Comparison of ENCODE assay signal across 1 cellular context in the genomic region with DNA sequence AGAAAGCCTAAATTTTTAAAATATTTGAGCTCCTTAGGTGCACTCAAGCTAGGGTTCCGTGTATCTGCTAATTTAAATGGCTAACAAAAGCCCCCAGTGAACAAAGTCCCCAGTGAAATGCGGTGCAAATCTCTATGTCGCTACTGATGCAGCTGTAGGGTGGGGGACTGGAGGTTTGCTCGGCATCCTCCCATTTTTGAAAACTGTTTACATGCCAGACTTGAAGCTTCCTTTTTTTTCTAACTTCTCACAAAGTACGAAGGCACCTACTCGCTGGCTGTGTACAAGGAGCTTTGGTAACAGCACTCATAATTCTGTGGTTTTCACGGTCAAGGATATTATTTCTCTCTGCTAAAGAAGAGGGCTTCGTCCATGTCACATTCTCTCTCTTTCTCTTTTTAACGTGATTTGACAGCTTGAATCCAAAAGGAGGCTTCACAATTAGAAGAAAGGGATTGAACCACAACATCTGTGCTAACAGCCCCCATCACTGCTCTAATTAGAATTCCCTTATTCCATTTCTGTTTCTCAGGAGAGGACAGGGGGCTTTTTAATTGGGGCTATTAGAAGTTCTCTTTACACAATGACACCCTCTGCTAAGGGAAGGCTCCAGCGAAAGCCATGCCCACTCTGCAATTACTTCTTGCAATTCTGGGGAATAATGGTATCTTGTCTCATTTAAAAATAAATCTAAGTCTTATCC.
TF ChIP-seq lines count a peak whose summit lies in the region.

No MANE protein-coding gene starts in this region.

TF ChIP-seq in HepG2, 621 proteins besides CTCF, POLR2A, EP300 and RAD21:
- no peak for TF ChIP-seq LCORL (IDR thresholded peaks at IDR 0.05)
- no peak for TF ChIP-seq LCORL (CRISPR knock-in tag; IDR thresholded peaks at IDR 0.05)
